ENCODE assay signal across 2 cellular contexts in the genomic region with DNA sequence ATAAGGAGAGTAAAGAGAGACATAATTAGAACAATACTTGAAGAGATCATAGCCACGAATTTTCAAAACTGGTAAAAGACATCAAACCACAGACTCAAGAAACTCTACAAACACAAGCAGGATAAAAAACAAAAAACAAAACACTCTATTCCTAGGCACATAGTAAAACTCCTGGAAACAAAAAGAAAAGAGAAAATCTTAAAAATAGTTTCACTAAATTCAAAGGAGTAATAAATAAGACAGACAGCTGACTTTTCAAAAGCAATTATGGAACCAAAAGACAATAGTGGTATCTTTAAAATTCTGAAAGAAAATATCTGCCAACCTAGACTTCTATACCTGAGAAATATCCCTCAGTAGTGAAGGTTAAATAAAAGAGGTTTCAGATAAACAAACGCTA.
TF ChIP-seq lines count a peak whose summit lies in the region.

No MANE protein-coding gene starts in this region.

TF ChIP-seq in HCT116, 20 proteins besides CTCF, POLR2A, EP300 and RAD21 (continued from another document):
- TF ChIP-seq, protein P1, sequence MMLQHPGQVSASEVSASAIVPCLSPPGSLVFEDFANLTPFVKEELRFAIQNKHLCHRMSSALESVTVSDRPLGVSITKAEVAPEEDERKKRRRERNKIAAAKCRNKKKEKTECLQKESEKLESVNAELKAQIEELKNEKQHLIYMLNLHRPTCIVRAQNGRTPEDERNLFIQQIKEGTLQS (IDR thresholded peaks at IDR 0.05), result no peak
- TF ChIP-seq FOSL1 (IDR thresholded peaks at IDR 0.05; ENCODE audit: low read depth) (0 out of 2 replicates have a peak, but pooled peaks have one; percentile 8), YY1 (IDR thresholded peaks at IDR 0.05; ENCODE audit: extremely low read depth, insufficient replicate concordance, low read depth, low read length) (no peak)

TF ChIP-seq in endothelial cell of umbilical vein, 7 proteins besides CTCF, POLR2A, EP300 and RAD21 (continued from another document):
- TF ChIP-seq FOS (IDR thresholded peaks at IDR 0.05; ENCODE audit: borderline replicate concordance, insufficient read depth, low read length) (no peak), GATA2 (IDR thresholded peaks at IDR 0.05; ENCODE audit: insufficient read depth, insufficient read length, low read depth, low read length) (no peak), POLR2AphosphoS5 (IDR thresholded peaks at IDR 0.05; ENCODE audit: insufficient read depth, low read depth, low read length) (no peak), EZH2 (IDR thresholded peaks at IDR 0.05; ENCODE audit: borderline replicate concordance, low read depth, low read length, severe bottlenecking) (no peak), MYC (IDR thresholded peaks at IDR 0.05; ENCODE audit: low read depth, low read length) (no peak)
